22 cellular contexts compared by ENCODE assay signal in genomic region chr1:210731193-210731592, GRCh38.
"Had no signal": no experiment of that assay in that cellular context is flagged by ENCODE, and none has a peak within 500 bp of the region (broad histone marks: within the 10 kb centered on the region; RNA-seq: fewer than 3 reads in every experiment).

No MANE protein-coding gene starts in this region.

- DNase-seq: activated B cell treated with CpG ODN at 0.5 μM for 24 hours; activated CD4-positive, alpha-beta T cell treated with anti-CD3 and anti-CD28 coated beads, Interleukin-2, amount 50 U/mL, for 1 hour; activated naive CD4-positive, alpha-beta T cell; activated T-cell treated with anti-CD3 and anti-CD28 coated beads for 4 hours; activated T-cell treated with anti-CD3 and anti-CD28 coated beads, Interleukin-2, amount 50 U/mL, for 72 hours; cerebellar nuclear complex; colonic mucosa; effector CD8-positive, alpha-beta T cell; gastrocnemius medialis; glutamatergic neuron; left ventricle myocardium inferior; mesendoderm; nephron progenitor cell; ovary; stimulated activated CD4-positive, alpha-beta T cell treated with anti-CD3 and anti-CD28 coated beads, Interleukin-12 subunit alpha, Interleukin-12 subunit beta, amount 100 ng/mL, for 4 hours; stimulated activated CD4-positive, alpha-beta T cell treated with anti-CD3 and anti-CD28 coated beads, Interleukin-4, amount 100 ng/mL, for 1 hour; trophoblast cell had no signal

- H3K27ac Mint-ChIP-seq: activated B cell treated with CpG ODN at 0.5 μM for 24 hours; activated naive CD8-positive, alpha-beta T cell; activated T-cell treated with anti-CD3 and anti-CD28 coated beads, Interleukin-2, amount 50 U/mL, for 72 hours; brain; nephron progenitor cell; progenitor cell of endocrine pancreas; stimulated activated naive CD8-positive, alpha-beta T cell treated with anti-CD3 and anti-CD28 coated beads, Interleukin-15, Interleukin-2, amounts not matched to agents 100 ng/mL and 50 ng/mL, for 24 hours had no signal

- ATAC-seq: activated T-cell treated with anti-CD3 and anti-CD28 coated beads, Interleukin-2, amount 50 U/mL, for 72 hours; gastrocnemius medialis; sciatic nerve had no signal

- H3K4me1 Mint-ChIP-seq: activated B cell treated with CpG ODN at 0.5 μM for 24 hours, nephron progenitor cell had no signal

- H3K36me3 Mint-ChIP-seq: activated naive CD8-positive, alpha-beta T cell; brain had no signal

- H3K4me3 Mint-ChIP-seq: activated B cell treated with CpG ODN at 0.5 μM for 24 hours; activated naive CD8-positive, alpha-beta T cell; activated T-cell treated with anti-CD3 and anti-CD28 coated beads, Interleukin-2, amount 50 U/mL, for 72 hours; brain; nephron progenitor cell; stimulated activated naive CD8-positive, alpha-beta T cell treated with anti-CD3 and anti-CD28 coated beads, Interleukin-15, Interleukin-2, amounts not matched to agents 100 ng/mL and 50 ng/mL, for 24 hours had no signal

- H3K27me3 Mint-ChIP-seq: activated B cell treated with CpG ODN at 0.5 μM for 24 hours had no signal

- H3K9me3 Mint-ChIP-seq: activated B cell treated with CpG ODN at 0.5 μM for 24 hours; activated T-cell treated with anti-CD3 and anti-CD28 coated beads, Interleukin-2, amount 50 U/mL, for 72 hours; brain; nephron progenitor cell; stimulated activated naive CD8-positive, alpha-beta T cell treated with anti-CD3 and anti-CD28 coated beads, Interleukin-15, Interleukin-2, amounts not matched to agents 100 ng/mL and 50 ng/mL, for 24 hours had no signal
